ENCODE assay signal across 1 cellular context in genomic region chr5:73764586-73764985, GRCh38.
TF ChIP-seq lines count a peak whose summit lies in the region.

No MANE protein-coding gene starts in this region.

TF ChIP-seq in HepG2, 621 proteins besides CTCF, POLR2A, EP300 and RAD21 (continued from another document):
- no peak for TF ChIP-seq ZNF580 (CRISPR knock-in tag; IDR thresholded peaks at IDR 0.05; ENCODE audit: borderline replicate concordance, low read depth)
- no peak for TF ChIP-seq PITX1 (CRISPR knock-in tag; IDR thresholded peaks at IDR 0.05)
